23 cellular contexts compared by ENCODE assay signal in genomic region chr2:25651066-25651465, GRCh38. TPM values are rescaled to one million over a fixed set of nuclear protein-coding genes. Genes with fewer than 3 reads are reported as not detected.
A peak's percentile ranks its signal among the peaks of the same experiment; 100 is the strongest.
DNase-seq lines count a peak whose midpoint lies in the region; ATAC-seq and TF ChIP-seq lines count a peak whose summit lies in the region.
"Had no signal": no experiment of that assay in that cellular context is flagged by ENCODE, and none has a peak within 500 bp of the region (broad histone marks: within the 10 kb centered on the region; RNA-seq: fewer than 3 reads in every experiment).

No MANE protein-coding gene starts in this region.

- no peaks in the 10 kb centered on the region for H3K9me3 Mint-ChIP-seq in CD4-positive, alpha-beta memory T cell
- no peaks in the 10 kb centered on the region for H3K9me3 Mint-ChIP-seq in activated CD4-positive, alpha-beta memory T cell treated with anti-CD3 and anti-CD28 coated beads for 36 hours
- H3K9me3 Mint-ChIP-seq: activated T-cell treated with anti-CD3 and anti-CD28 coated beads, Interleukin-2, amount 50 U/mL, for 24 hours; central memory CD8-positive, alpha-beta T cell; nephron had no signal

- H3K4me3 Mint-ChIP-seq in CD4-positive, alpha-beta memory T cell = no peak overlapping the region
- H3K4me3 Mint-ChIP-seq in activated CD4-positive, alpha-beta memory T cell treated with anti-CD3 and anti-CD28 coated beads for 36 hours = no peak overlapping the region
- H3K4me3 Mint-ChIP-seq: activated T-cell treated with anti-CD3 and anti-CD28 coated beads, Interleukin-2, amount 50 U/mL, for 24 hours; central memory CD8-positive, alpha-beta T cell; nephron had no signal

- no peaks in the 10 kb centered on the region for H3K9me2 ChIP-seq in HCT116 (ENCODE audit: insufficient read depth)

- POLR2A ChIA-PET in HCT116 (lab: Charles Lee) = no interaction called here
- POLR2A ChIA-PET in CD4-positive, alpha-beta memory T cell (lab: Charles Lee; ENCODE audit: partially characterized antibody) = no interaction called here
- POLR2A ChIA-PET in activated CD4-positive, alpha-beta memory T cell treated with anti-CD3 and anti-CD28 coated beads for 36 hours (lab: Charles Lee) = no interaction called here

- H2AFZ ChIP-seq in HCT116 (ENCODE audit: low read depth, low read length, poor library complexity, severe bottlenecking) (no peak overlapping the region), fibroblast of lung (ENCODE audit: low read length) (no peak overlapping the region)

- peaks cover 21 to 28% of the 10 kb centered on the region in 2 donors for H3K36me3 Mint-ChIP-seq in CD4-positive, alpha-beta memory T cell
- H3K36me3 Mint-ChIP-seq in activated CD4-positive, alpha-beta memory T cell treated with anti-CD3 and anti-CD28 coated beads for 36 hours = peaks cover 6% of the 10 kb centered on the region

- no peak for TF ChIP-seq CTCF in HCT116 (IDR thresholded peaks at IDR 0.05 in 2 of 3, conservative IDR thresholded peaks at IDR 0.05 in 1 of 3; ENCODE audit: borderline replicate concordance in 1 of 3, insufficient read depth in 1 of 3, low read depth in 2 of 3, low read length in 2 of 3)
- TF ChIP-seq CTCF in fibroblast of lung (conservative IDR thresholded peaks at IDR 0.05 in 1 of 2, IDR thresholded peaks at IDR 0.05 in 1 of 2; ENCODE audit: low read depth in 1 of 2, low read length in 2 of 2) = no peak

- no peak for TF ChIP-seq RAD21 in HCT116 (IDR thresholded peaks at IDR 0.05; ENCODE audit: low read depth)

- H3K4me3 ChIP-seq in HCT116 (replicated peaks in 1 of 2; ENCODE audit: low read depth in 1 of 2, low read length in 2 of 2) (no peak overlapping the region), fibroblast of lung (replicated peaks in 1 of 4; ENCODE audit: control extremely low read depth in 1 of 4, insufficient read depth in 1 of 4, low read depth in 3 of 4, low read length in 4 of 4) (no peak overlapping the region)
- no peak overlapping the region for H3K4me3 ChIP-seq in CD4-positive, alpha-beta memory T cell (ENCODE audit: low read length in 2 of 2)
- H3K4me3 ChIP-seq: GM12878, heart right ventricle, left ventricle myocardium inferior, suprapubic skin had no signal

- CTCF ChIA-PET in HCT116 (lab: Charles Lee) = no interaction called here
- CTCF ChIA-PET in CD4-positive, alpha-beta memory T cell (lab: Charles Lee; ENCODE audit: partially characterized antibody) = no interaction called here
- CTCF ChIA-PET in activated CD4-positive, alpha-beta memory T cell treated with anti-CD3 and anti-CD28 coated beads for 36 hours (lab: Charles Lee) = no interaction called here

- no peak for TF ChIP-seq POLR2A in HCT116 (IDR thresholded peaks at IDR 0.05; ENCODE audit: borderline replicate concordance, extremely low read depth, insufficient read depth, insufficient read length)

- H3K27me3 Mint-ChIP-seq in CD4-positive, alpha-beta memory T cell = no peaks in the 10 kb centered on the region
- no peaks in the 10 kb centered on the region for H3K27me3 Mint-ChIP-seq in activated CD4-positive, alpha-beta memory T cell treated with anti-CD3 and anti-CD28 coated beads for 36 hours
- H3K27me3 Mint-ChIP-seq: activated T-cell treated with anti-CD3 and anti-CD28 coated beads, Interleukin-2, amount 50 U/mL, for 24 hours; central memory CD8-positive, alpha-beta T cell had no signal

- H3K27ac ChIP-seq in HCT116 (ENCODE audit: low read depth, low read length) (no peak overlapping the region), fibroblast of lung (ENCODE audit: insufficient read depth, low read length) (no peak overlapping the region)
- H3K27ac ChIP-seq in CD4-positive, alpha-beta memory T cell (ENCODE audit: low read depth, low read length) = no peak overlapping the region
- H3K27ac ChIP-seq: left ventricle myocardium inferior, suprapubic skin had no signal

- BruUV-seq in HCT116 (replicated peaks; lab: Mats Ljungman, UMichigan) = TSS peak; percentile 34

- intact Hi-C loops in HCT116 (cut with micrococcal nuclease) = no loop called here
- intact Hi-C loops in CD4-positive, alpha-beta memory T cell (cut with micrococcal nuclease) = no loop called here
- intact Hi-C loops in activated CD4-positive, alpha-beta memory T cell treated with anti-CD3 and anti-CD28 coated beads for 36 hours (cut with micrococcal nuclease) = no loop called here

- H3K4me1 Mint-ChIP-seq in CD4-positive, alpha-beta memory T cell = peaks cover 0 to 10% (median 2%) of the 10 kb centered on the region in 4 donors
- no peaks in the 10 kb centered on the region for H3K4me1 Mint-ChIP-seq in activated CD4-positive, alpha-beta memory T cell treated with anti-CD3 and anti-CD28 coated beads for 36 hours (ENCODE audit: low read depth)
- H3K4me1 Mint-ChIP-seq: nephron had no signal

- no peaks in the 10 kb centered on the region for H3K4me1 ChIP-seq in HCT116 (ENCODE audit: control insufficient read depth in 1 of 2, insufficient read depth in 2 of 2, low read length in 2 of 2)
- H3K4me1 ChIP-seq in fibroblast of lung (ENCODE audit: control insufficient read depth, extremely low read depth, insufficient read depth, low read length) = no peaks in the 10 kb centered on the region
- H3K4me1 ChIP-seq in CD4-positive, alpha-beta memory T cell (ENCODE audit: insufficient read depth, low read length) = no peaks in the 10 kb centered on the region
- H3K4me1 ChIP-seq: left ventricle myocardium inferior, suprapubic skin had no signal

- H3K79me2 ChIP-seq in HCT116 (ENCODE audit: insufficient read depth, low read length) (no peaks in the 10 kb centered on the region; the same call in 1 of the 2 replicates), fibroblast of lung (ENCODE audit: control insufficient read depth, insufficient read depth, low read length) (no peaks in the 10 kb centered on the region)

- no peak overlapping the region for H3K27ac Mint-ChIP-seq in CD4-positive, alpha-beta memory T cell
- H3K27ac Mint-ChIP-seq in activated CD4-positive, alpha-beta memory T cell treated with anti-CD3 and anti-CD28 coated beads for 36 hours = no peak overlapping the region
- H3K27ac Mint-ChIP-seq: activated T-cell treated with anti-CD3 and anti-CD28 coated beads, Interleukin-2, amount 50 U/mL, for 24 hours; nephron had no signal

- H3K36me3 ChIP-seq in HCT116 (ENCODE audit: control insufficient read depth in 1 of 2, insufficient read depth in 2 of 2, low read length in 2 of 2) (peaks cover 0 to 7% of the 10 kb centered on the region in 2 experiments; a peak in 1 of 4 replicates), fibroblast of lung (ENCODE audit: control insufficient read depth, insufficient read depth, low read length) (no peaks in the 10 kb centered on the region)
- no peaks in the 10 kb centered on the region for H3K36me3 ChIP-seq in CD4-positive, alpha-beta memory T cell (ENCODE audit: insufficient read depth, low read length)
- H3K36me3 ChIP-seq: left ventricle myocardium inferior, suprapubic skin had no signal

- H4K20me1 ChIP-seq in HCT116 (ENCODE audit: insufficient read depth) (no peaks in the 10 kb centered on the region), fibroblast of lung (ENCODE audit: control insufficient read depth, extremely low read depth, insufficient read depth, low read length) (no peaks in the 10 kb centered on the region)

- DNase-seq in HCT116 (ENCODE audit: low read depth, low spot score) = no peak
- DNase-seq in astrocyte of the hippocampus (ENCODE audit: low read depth, low spot score) = peak; percentile 24
- DNase-seq in fibroblast of lung (ENCODE audit: low read depth in 2 of 2) = peak; percentile 42 to 66
- peak; percentile 20 for DNase-seq in non-pigmented ciliary epithelial cell (ENCODE audit: low read depth)
- no peak for DNase-seq in CD4-positive, alpha-beta memory T cell
- DNase-seq in activated CD4-positive, alpha-beta memory T cell treated with anti-CD3 and anti-CD28 coated beads for 36 hours = no peak
- DNase-seq: activated CD4-positive, alpha-beta T cell treated with anti-CD3 and anti-CD28 coated beads for 1 hour; activated naive CD4-positive, alpha-beta T cell; activated T-cell treated with anti-CD3 and anti-CD28 coated beads, Interleukin-2, amount 50 U/mL, for 24 hours; amniotic stem cell; erythroblast; heart right ventricle; left ventricle myocardium inferior; NCI-H1105 treated with DMSO at 0.1 percent for 48 hours; NCI-H2081; posterior cingulate gyrus; T-helper 1 cell had no signal

- H3K4me2 ChIP-seq in HCT116 (ENCODE audit: low read length) (no peak overlapping the region), fibroblast of lung (ENCODE audit: extremely low read depth, insufficient read depth, low read length) (no peak overlapping the region)

- RAD21 ChIA-PET in HCT116 (lab: Charles Lee; ENCODE audit: low non-redundant PET in 1 of 2, low total read pairs in 2 of 2, uncharacterized antibody in 2 of 2, unreplicated experiment in 2 of 2) = no interaction called here

- H3K9me3 ChIP-seq in HCT116 (ENCODE audit: control insufficient read depth in 1 of 2, insufficient read depth in 1 of 2, low read depth in 1 of 2, low read length in 2 of 2) (no peaks in the 10 kb centered on the region), fibroblast of lung (ENCODE audit: control insufficient read depth, insufficient read depth, low read depth, low read length) (no peaks in the 10 kb centered on the region)
- no peaks in the 10 kb centered on the region for H3K9me3 ChIP-seq in CD4-positive, alpha-beta memory T cell (ENCODE audit: control insufficient read depth in 1 of 2, low read length in 2 of 2)
- H3K9me3 ChIP-seq: heart right ventricle, left ventricle myocardium inferior, suprapubic skin had no signal

- H3K9ac ChIP-seq in HCT116 (ENCODE audit: low read length) = no peak overlapping the region
- no peak overlapping the region for H3K9ac ChIP-seq in fibroblast of lung (ENCODE audit: insufficient read depth, low read length)

- no peak for ATAC-seq in HCT116
- no peak for ATAC-seq in GM21381 (IDR thresholded peaks at IDR 0.05; ENCODE audit: unreplicated experiment)
- ATAC-seq in HG03196 (IDR thresholded peaks at IDR 0.05; ENCODE audit: unreplicated experiment) = no peak
- ATAC-seq: GM12878 had no signal

- H3K27me3 ChIP-seq in HCT116 (ENCODE audit: insufficient read depth, low read length) = no peaks in the 10 kb centered on the region
- no peaks in the 10 kb centered on the region for H3K27me3 ChIP-seq in fibroblast of lung (ENCODE audit: control insufficient read depth, insufficient read depth, low read length)
- no peaks in the 10 kb centered on the region for H3K27me3 ChIP-seq in CD4-positive, alpha-beta memory T cell (ENCODE audit: insufficient read depth, low read length)
- H3K27me3 ChIP-seq: heart right ventricle, suprapubic skin had no signal

TF ChIP-seq in HCT116, 20 proteins besides CTCF, POLR2A, EP300 and RAD21:
- no peak for TF ChIP-seq FOSL1 (IDR thresholded peaks at IDR 0.05; ENCODE audit: low read depth)

RNA-seq across cellular contexts. Expression of gene DTNB, which starts 22.3 kb away (rescaled TPM):
- total RNA-seq in HCT116 (2021; ENCODE audit: unreplicated experiment) (30.2 TPM), fibroblast of lung (4.1 and 5.4 TPM in 2 replicates)
- 25.2 and 29.8 TPM in 2 replicates for polyA plus RNA-seq in HCT116 (2012)
- polyA plus RNA-seq in fibroblast of lung = 5.1 and 6.5 TPM in 2 replicates
- polyA plus RNA-seq in fibroblast of lung (2012) = 3.7 and 5.2 TPM in 2 replicates
- 5.5 and 5.9 TPM in 2 replicates for polyA minus RNA-seq in fibroblast of lung (ENCODE audit: low replicate concordance)
- 10 to 100 TPM; 42.1 to 45.3 TPM for total RNA-seq in CD4-positive, alpha-beta memory T cell
- 10 to 100 TPM; 18.0 to 24.3 TPM for polyA plus RNA-seq in CD4-positive, alpha-beta memory T cell
- 10 to 100 TPM; 20.8 to 25.1 TPM for total RNA-seq in activated CD4-positive, alpha-beta memory T cell treated with anti-CD3 and anti-CD28 coated beads for 36 hours

Comparison
In these comparisons a context has a peak if more than half of its experiments do, and no peak if none do; other contexts are left out.
1. DNase-seq: peak in astrocyte of the hippocampus (single experiment), fibroblast of lung (2 of 2) and non-pigmented ciliary epithelial cell (single experiment); none in HCT116 (single experiment), CD4-positive, alpha-beta memory T cell (0 of 5) and activated CD4-positive, alpha-beta memory T cell treated with anti-CD3 and anti-CD28 coated beads for 36 hours (single experiment).